ENCODE assay signal across 24 cellular contexts in genomic region chr12:55849616-55850015, GRCh38. TPM values are rescaled to one million over a fixed set of nuclear protein-coding genes. Genes with fewer than 3 reads are reported as not detected.
DNase-seq lines count a peak whose midpoint lies in the region; ATAC-seq, FAIRE-seq and TF ChIP-seq lines count a peak whose summit lies in the region.
"Had no signal": no experiment of that assay in that cellular context is flagged by ENCODE, and none has a peak within 500 bp of the region (broad histone marks: within the 10 kb centered on the region; RNA-seq: fewer than 3 reads in every experiment).

No MANE protein-coding gene starts in this region.

- peak overlapping the region; percentile 99 for H3K27ac Mint-ChIP-seq in MCF 10A (ENCODE audit: low read depth, unreplicated experiment)
- H3K27ac Mint-ChIP-seq: activated naive CD8-positive, alpha-beta T cell treated with anti-CD3 and anti-CD28 coated beads for 36 hours; activated T-cell treated with anti-CD3 and anti-CD28 coated beads, Interleukin-2, amount 50 U/mL, for 72 hours; endodermal cell had no signal

- intact Hi-C loops in MCF 10A (cut with micrococcal nuclease) (no loop called here), mammary epithelial cell (cut with micrococcal nuclease) (loop anchor here (2.0 kb wide), 1 partner anchor 21 kb away; the partner anchor contains the start of gene DNAJC14), psoas muscle (cut with DNase I) (no loop called here), tibial artery (cut with DNase I; ENCODE audit: low total_unique reads) (no loop called here)

- no peaks in the 10 kb centered on the region for H3K27me3 Mint-ChIP-seq in MCF 10A (ENCODE audit: insufficient read depth, unreplicated experiment)

- H3K36me3 Mint-ChIP-seq in MCF 10A (ENCODE audit: insufficient read depth, unreplicated experiment) = no peaks in the 10 kb centered on the region
- H3K36me3 Mint-ChIP-seq: activated naive CD8-positive, alpha-beta T cell treated with anti-CD3 and anti-CD28 coated beads for 36 hours had no signal

- H3K79me2 ChIP-seq in mammary epithelial cell (ENCODE audit: insufficient read depth, low read length) = no peaks in the 10 kb centered on the region
- no peaks in the 10 kb centered on the region for H3K79me2 ChIP-seq in H1 (ENCODE audit: control insufficient read depth in 1 of 2, insufficient read depth in 2 of 2, low read length in 2 of 2)
- no peaks in the 10 kb centered on the region for H3K79me2 ChIP-seq in MM.1S (ENCODE audit: low read length)

- no peaks in the 10 kb centered on the region for H3K9me3 ChIP-seq in mammary epithelial cell (replicated peaks; ENCODE audit: insufficient read depth, low read length)
- H3K9me3 ChIP-seq in H1 (ENCODE audit: insufficient read depth in 2 of 2, low read depth in 1 of 2, low read length in 1 of 2) = no peaks in the 10 kb centered on the region
- no peaks in the 10 kb centered on the region for H3K9me3 ChIP-seq in psoas muscle
- H3K9me3 ChIP-seq in tibial artery = no peaks in the 10 kb centered on the region
- no peaks in the 10 kb centered on the region for H3K9me3 ChIP-seq in MM.1S (replicated peaks; ENCODE audit: insufficient read depth, low read length)
- H3K9me3 ChIP-seq: body of pancreas, colonic mucosa, left lung, right lobe of liver, upper lobe of right lung had no signal

- TF ChIP-seq RAD21 in H1 (IDR thresholded peaks at IDR 0.05 in 1 of 2, conservative IDR thresholded peaks at IDR 0.05 in 1 of 2; ENCODE audit: low read depth in 2 of 2, low read length in 2 of 2) = no peak

- H3K4me3 ChIP-seq in mammary epithelial cell (replicated peaks in 1 of 3; ENCODE audit: insufficient read depth in 1 of 3, low read depth in 2 of 3, low read length in 3 of 3) (no peak overlapping the region), H1 (ENCODE audit: extremely low read depth in 1 of 4, insufficient read depth in 2 of 4, low read depth in 3 of 4, low read length in 4 of 4) (no peak overlapping the region), psoas muscle (no peak overlapping the region), tibial artery (no peak overlapping the region), MM.1S (ENCODE audit: low read length) (no peak overlapping the region)
- H3K4me3 ChIP-seq: body of pancreas, colonic mucosa, left lung, right lobe of liver, upper lobe of right lung had no signal

- H3K23ac ChIP-seq in H1 (ENCODE audit: insufficient read length) = no peak overlapping the region

- no peak overlapping the region for H3K4me2 ChIP-seq in mammary epithelial cell (ENCODE audit: insufficient read depth, low read depth, low read length)
- no peak overlapping the region for H3K4me2 ChIP-seq in H1 (ENCODE audit: insufficient read depth in 1 of 2, low read depth in 2 of 2, low read length in 2 of 2)
- no peak overlapping the region for H3K4me2 ChIP-seq in MM.1S (ENCODE audit: low read depth, low read length)

- dilution Hi-C loops in mammary epithelial cell (cut with HindIII; ENCODE audit: low sequenced_read_pairs) = no loop called here

- H4K20me1 ChIP-seq in mammary epithelial cell (ENCODE audit: insufficient read depth, low read length) (no peaks in the 10 kb centered on the region), H1 (replicated peaks in 1 of 2; ENCODE audit: control insufficient read depth in 1 of 2, insufficient read depth in 2 of 2, low read length in 2 of 2) (no peaks in the 10 kb centered on the region), MM.1S (ENCODE audit: insufficient read depth, low read length) (no peaks in the 10 kb centered on the region)

- no peak overlapping the region for H2AFZ ChIP-seq in mammary epithelial cell (ENCODE audit: low read depth, low read length)
- H2AFZ ChIP-seq in H1 (ENCODE audit: low read length) = 0 out of 2 replicates have a peak overlapping the region, but pooled peaks have one; percentile 29
- no peak overlapping the region for H2AFZ ChIP-seq in MM.1S (ENCODE audit: low read length)

- no peak overlapping the region for H4K91ac ChIP-seq in H1 (replicated peaks; ENCODE audit: insufficient read length, low read length)

- H3K27me3 ChIP-seq in mammary epithelial cell (ENCODE audit: insufficient read depth, low read length) = no peaks in the 10 kb centered on the region
- H3K27me3 ChIP-seq in H1 (replicated peaks in 1 of 4; ENCODE audit: control insufficient read depth in 3 of 4, extremely low read depth in 1 of 4, insufficient read depth in 3 of 4, low read length in 3 of 4) = no peaks in the 10 kb centered on the region
- peaks cover 0 to 20% (median 3%) of the 10 kb centered on the region in 3 donors for H3K27me3 ChIP-seq in psoas muscle (ENCODE audit: insufficient read depth in 3 of 3, low read length in 2 of 3)
- no peaks in the 10 kb centered on the region for H3K27me3 ChIP-seq in tibial artery
- H3K27me3 ChIP-seq in MM.1S (replicated peaks; ENCODE audit: insufficient read depth, low read length) = peaks cover 6% of the 10 kb centered on the region; the same call in 1 of the 2 replicates
- H3K27me3 ChIP-seq: body of pancreas, colonic mucosa, left lung, right lobe of liver, upper lobe of right lung had no signal

- H3K23me2 ChIP-seq in H1 (ENCODE audit: low read depth, low read length) = no peaks in the 10 kb centered on the region

- no peak overlapping the region for H2BK20ac ChIP-seq in H1 (ENCODE audit: low read length)

- no peak overlapping the region for H2BK120ac ChIP-seq in H1 (replicated peaks; ENCODE audit: low read depth, low read length)

- no peak overlapping the region for H3K18ac ChIP-seq in H1 (ENCODE audit: extremely low read depth, low read length)

- ATAC-seq in psoas muscle (no peak), GM18517 (IDR thresholded peaks at IDR 0.05; ENCODE audit: unreplicated experiment) (no peak)
- ATAC-seq: activated T-cell treated with anti-CD3 and anti-CD28 coated beads, Interleukin-2, amount 50 U/mL, for 72 hours; body of pancreas; HCT116 had no signal

- H3K36me3 ChIP-seq in mammary epithelial cell (ENCODE audit: insufficient read depth, low read length) (no peaks in the 10 kb centered on the region), H1 (ENCODE audit: control insufficient read depth in 2 of 4, insufficient read depth in 4 of 4, low read length in 3 of 4) (no peaks in the 10 kb centered on the region), psoas muscle (ENCODE audit: insufficient read depth in 1 of 2, low read depth in 1 of 2) (no peaks in the 10 kb centered on the region), tibial artery (no peaks in the 10 kb centered on the region), MM.1S (replicated peaks; ENCODE audit: insufficient read depth, low read length) (no peaks in the 10 kb centered on the region)
- H3K36me3 ChIP-seq: colonic mucosa, left lung, right lobe of liver, upper lobe of right lung had no signal

- H2AK5ac ChIP-seq in H1 (ENCODE audit: low read depth, low read length) = no peak overlapping the region

- H3K4me1 Mint-ChIP-seq in MCF 10A (ENCODE audit: insufficient read depth, unreplicated experiment) = peaks cover 20% of the 10 kb centered on the region

- no peak overlapping the region for H4K8ac ChIP-seq in H1 (ENCODE audit: extremely low read depth, insufficient read depth, low read length)

- no peak for TF ChIP-seq EP300 in H1 (IDR thresholded peaks at IDR 0.05; ENCODE audit: borderline replicate concordance in 1 of 2, low read depth in 2 of 2, low read length in 2 of 2)

- H2BK5ac ChIP-seq in H1 (ENCODE audit: low read depth, low read length) = no peak overlapping the region

- H3K4me1 ChIP-seq in mammary epithelial cell (ENCODE audit: insufficient read depth, low read length) = peaks cover 18% of the 10 kb centered on the region
- no peaks in the 10 kb centered on the region; a peak in 1 of 7 replicates for H3K4me1 ChIP-seq in H1 (replicated peaks in 1 of 4; ENCODE audit: control insufficient read depth in 3 of 4, insufficient read depth in 4 of 4, low read length in 3 of 4)
- no peaks in the 10 kb centered on the region for H3K4me1 ChIP-seq in psoas muscle
- peaks cover 0 to 34% (median 5%) of the 10 kb centered on the region in 4 donors for H3K4me1 ChIP-seq in tibial artery
- H3K4me1 ChIP-seq in MM.1S (ENCODE audit: low read length) = no peaks in the 10 kb centered on the region
- H3K4me1 ChIP-seq: body of pancreas, colonic mucosa, right lobe of liver had no signal

- H3K9ac ChIP-seq in mammary epithelial cell (ENCODE audit: insufficient read depth, low read length) = no peak overlapping the region
- H3K9ac ChIP-seq in H1 (replicated peaks in 1 of 4; ENCODE audit: extremely low read depth in 1 of 4, low read depth in 3 of 4, low read length in 3 of 4) = no peak overlapping the region
- H3K9ac ChIP-seq in MM.1S (ENCODE audit: low read length) = no peak overlapping the region

- H2BK12ac ChIP-seq in H1 (ENCODE audit: low read depth, low read length) = no peak overlapping the region

- 93% methylated on average over 5 of the region's 5 CpGs for WGBS in mammary epithelial cell (ENCODE audit: low coverage, missing lambda C conversion rate)
- 93% methylated on average over 5 of the region's 5 CpGs; no CpG with 5 or more reads in 1 of the 2 experiments for WGBS in H1 (ENCODE audit: extremely low coverage in 1 of 2, insufficient coverage in 1 of 2, insufficient read length in 1 of 2, insufficient replicate concordance in 2 of 2, low coverage in 1 of 2, low lambda C conversion rate in 2 of 2, missing lambda C conversion rate in 1 of 2), 2 experiments
- WGBS in psoas muscle, 3 donors = 60 to 76% (median 60%) methylated on average over 5 of the region's 5 CpGs

- no peak overlapping the region for H4K5ac ChIP-seq in H1 (ENCODE audit: insufficient read length, low read depth, low read length)

- no peak overlapping the region for H3K27ac ChIP-seq in mammary epithelial cell (ENCODE audit: insufficient read depth, low read depth, low read length)
- no peak overlapping the region for H3K27ac ChIP-seq in H1 (ENCODE audit: low read depth, low read length)
- H3K27ac ChIP-seq in psoas muscle = peak overlapping the region; percentile 80
- peak overlapping the region; percentile 84 to 89 for H3K27ac ChIP-seq in tibial artery
- H3K27ac ChIP-seq in MM.1S (ENCODE audit: low read length) = no peak overlapping the region
- H3K27ac ChIP-seq: colonic mucosa, right lobe of liver, upper lobe of right lung had no signal

- H3K4ac ChIP-seq in H1 (replicated peaks; ENCODE audit: insufficient read length, low read depth, low read length) = no peak overlapping the region

- no peak for FAIRE-seq in H1 (lab: Jason Lieb, UNC)
- FAIRE-seq: D721Med had no signal

- TF ChIP-seq CTCF in MCF 10A (IDR thresholded peaks at IDR 0.05; ENCODE audit: unreplicated experiment) = no peak
- TF ChIP-seq CTCF in mammary epithelial cell (conservative IDR thresholded peaks at IDR 0.05 in 1 of 2, IDR thresholded peaks at IDR 0.05 in 1 of 2; ENCODE audit: extremely low read depth in 1 of 2, insufficient read depth in 1 of 2, low read depth in 1 of 2, low read length in 2 of 2) = no peak
- no peak for TF ChIP-seq CTCF in H1 (IDR thresholded peaks at IDR 0.05; ENCODE audit: control extremely low read depth in 1 of 3, insufficient read depth in 1 of 3, low read depth in 1 of 3, low read length in 3 of 3)
- TF ChIP-seq CTCF in psoas muscle (IDR thresholded peaks at IDR 0.05) = no peak
- TF ChIP-seq CTCF in tibial artery (IDR thresholded peaks at IDR 0.05) = no peak
- TF ChIP-seq CTCF in MM.1S (IDR thresholded peaks at IDR 0.05; ENCODE audit: low read length) = no peak

- no peaks in the 10 kb centered on the region for H3K9me2 ChIP-seq in MM.1S (replicated peaks; ENCODE audit: insufficient read depth, low read length)

- POLR2A ChIA-PET in MCF 10A (lab: Yijun Ruan, JAX) = interaction anchor here (1.0 to 1.6 kb wide), 3 partner anchors 15 to 83 kb away, joined by 3 to 4 read pairs (median 3); no protein-coding TSS in a partner anchor
- POLR2A ChIA-PET in H1 (lab: Charles Lee; ENCODE audit: partially characterized antibody) = interaction anchor here (1.1 to 1.3 kb wide), 2 partner anchors 18 to 19 kb away, joined by 3 read pairs; no protein-coding TSS in a partner anchor

- CTCF ChIA-PET in MCF 10A (lab: Yijun Ruan, JAX) (no interaction called here), mammary epithelial cell (lab: Charles Lee; ENCODE audit: low non-redundant PET) (no interaction called here), H1 (lab: Charles Lee; ENCODE audit: partially characterized antibody) (no interaction called here)

- no peaks in the 10 kb centered on the region for H3K79me1 ChIP-seq in H1 (ENCODE audit: low read depth, low read length)

- H3K9me3 Mint-ChIP-seq in MCF 10A (ENCODE audit: unreplicated experiment) = no peaks in the 10 kb centered on the region
- H3K9me3 Mint-ChIP-seq: activated naive CD8-positive, alpha-beta T cell treated with anti-CD3 and anti-CD28 coated beads for 36 hours; activated T-cell treated with anti-CD3 and anti-CD28 coated beads, Interleukin-2, amount 50 U/mL, for 72 hours; endodermal cell had no signal

- no peak overlapping the region for H2BK15ac ChIP-seq in H1 (ENCODE audit: low read length)

- no peaks in the 10 kb centered on the region for H3F3A ChIP-seq in MM.1S (ENCODE audit: insufficient read depth, low read length)

- TF ChIP-seq POLR2A in H1 (IDR thresholded peaks at IDR 0.05; ENCODE audit: control extremely low read depth in 1 of 2, low read depth in 2 of 2, low read length in 2 of 2) = no peak

- BruUV-seq in MCF 10A (replicated peaks; lab: Mats Ljungman, UMichigan) (no TSS peak), mammary epithelial cell (replicated peaks; lab: Mats Ljungman, UMichigan) (no TSS peak)

- no peak overlapping the region for H3K14ac ChIP-seq in H1 (ENCODE audit: insufficient read length)

- no peak overlapping the region for H3K4me3 Mint-ChIP-seq in MCF 10A (ENCODE audit: unreplicated experiment)
- H3K4me3 Mint-ChIP-seq: activated naive CD8-positive, alpha-beta T cell treated with anti-CD3 and anti-CD28 coated beads for 36 hours; activated T-cell treated with anti-CD3 and anti-CD28 coated beads, Interleukin-2, amount 50 U/mL, for 72 hours; endodermal cell had no signal

- DNase-seq in MCF 10A (ENCODE audit: unreplicated experiment) (no peak), mammary epithelial cell (no peak), H1 (ENCODE audit: low read depth in 1 of 2, low spot score in 2 of 2) (no peak), psoas muscle (no peak), tibial artery (peak in 1 of 2 donors; percentile 45), COLO668 (lab: John Stamatoyannopoulos, UW; ENCODE audit: unreplicated experiment) (no peak), MM.1S (no peak)
- DNase-seq: activated CD4-positive, alpha-beta T cell treated with anti-CD3 and anti-CD28 coated beads for 1 hour; activated naive CD8-positive, alpha-beta T cell treated with anti-CD3 and anti-CD28 coated beads for 36 hours; activated T-cell treated with anti-CD3 and anti-CD28 coated beads, Interleukin-2, amount 50 U/mL, for 72 hours; colonic mucosa; EL; endodermal cell; left lung; NCI-H526 treated with DMSO at 0.1 percent for 48 hours; nucleus accumbens; right lobe of liver; stimulated activated naive CD4-positive, alpha-beta T cell; upper lobe of right lung had no signal

- in situ Hi-C loops in mammary epithelial cell (cut with MboI; ENCODE audit: low sequenced_read_pairs in 2 of 2) = no loop called here

- no peak overlapping the region for H3K56ac ChIP-seq in H1 (replicated peaks; ENCODE audit: insufficient read length, low read depth, low read length)

RNA-seq across cellular contexts. Expression of gene MMP19, which starts 6.9 kb away (rescaled TPM):
- total RNA-seq in MCF 10A (2022) (3.3 and 3.7 TPM in 2 replicates), mammary epithelial cell (1 to 10 TPM in 1 of 2 donors, under 1 TPM in 1; 0.33 to 2.1 TPM), psoas muscle (1 to 10 TPM; 1.4 to 2.8 (median 1.8) TPM)
- polyA plus RNA-seq in mammary epithelial cell (0.74 TPM), H1 (2011; rRNA removed) (2.8 and 3.3 TPM in 2 replicates), psoas muscle (1 to 10 TPM in 2 of 3 donors, under 1 TPM in 1; 0.66 to 4.1 (median 1.1) TPM)
- polyA minus RNA-seq in mammary epithelial cell = not detected
- total RNA-seq in H1 (2021; fragmentation: NEBNext Ultra II Directional; extraction: Animal tissue kit (Norgen Biotek cat#: 25700)) = 2.6 and 2.7 TPM in 2 replicates
- polyA plus RNA-seq in H1 (2011; cell fraction: cytosol; rRNA removed) = 3.1 TPM
- 7.1 TPM for polyA plus RNA-seq in H1 (2011; cell fraction: nucleus; rRNA removed)
- 2.7 to 3.2 TPM (median 2.9 TPM) in 4 replicates for polyA plus RNA-seq in H1 (2012, experiment 1 of 2)
- polyA plus RNA-seq in H1 (2012, experiment 2 of 2) = 2.0 TPM
- polyA plus RNA-seq in H1 (2013, experiment 1 of 2) = 2.3 TPM
- polyA plus RNA-seq in H1 (2013, experiment 2 of 2) = 2.1 TPM
- polyA minus RNA-seq in H1 (2011; rRNA and poly(A)+ RNA removed) = 1.5 and 1.6 TPM in 2 replicates
- 2.5 TPM for polyA minus RNA-seq in H1 (2011; cell fraction: cytosol; rRNA and poly(A)+ RNA removed)
- polyA minus RNA-seq in H1 (2011; cell fraction: nucleus; rRNA and poly(A)+ RNA removed) = 3.5 TPM
- total RNA-seq: activated CD8-positive, alpha-beta memory T cell treated with anti-CD3 and anti-CD28 coated beads for 36 hours; activated naive CD8-positive, alpha-beta T cell treated with anti-CD3 and anti-CD28 coated beads for 36 hours had no signal

RNA-seq across cellular contexts. Expression of gene DNAJC14, which starts 20.2 kb away (rescaled TPM):
- total RNA-seq in MCF 10A (2022) (27.3 and 29.9 TPM in 2 replicates), mammary epithelial cell (10 to 100 TPM; 24.3 to 40.8 TPM), psoas muscle (10 to 100 TPM; 10.8 to 15.5 (median 12.6) TPM)
- polyA plus RNA-seq in mammary epithelial cell (7.5 TPM), H1 (2011; rRNA removed) (14.7 and 18.5 TPM in 2 replicates), psoas muscle (10 to 100 TPM; 10.5 to 23.8 (median 20.1) TPM)
- polyA minus RNA-seq in mammary epithelial cell = 64.0 TPM
- 32.3 and 34.3 TPM in 2 replicates for total RNA-seq in H1 (2021; fragmentation: NEBNext Ultra II Directional; extraction: Animal tissue kit (Norgen Biotek cat#: 25700))
- polyA plus RNA-seq in H1 (2011; cell fraction: cytosol; rRNA removed) = 13.0 TPM
- 11.6 TPM for polyA plus RNA-seq in H1 (2011; cell fraction: nucleus; rRNA removed)
- polyA plus RNA-seq in H1 (2012, experiment 1 of 2) = 25.1 to 28.7 TPM (median 26.4 TPM) in 4 replicates
- 14.0 TPM for polyA plus RNA-seq in H1 (2012, experiment 2 of 2)
- polyA plus RNA-seq in H1 (2013, experiment 1 of 2) = 18.1 TPM
- 22.4 TPM for polyA plus RNA-seq in H1 (2013, experiment 2 of 2)
- polyA minus RNA-seq in H1 (2011; rRNA and poly(A)+ RNA removed) = 9.6 and 13.2 TPM in 2 replicates
- 7.6 TPM for polyA minus RNA-seq in H1 (2011; cell fraction: cytosol; rRNA and poly(A)+ RNA removed)
- polyA minus RNA-seq in H1 (2011; cell fraction: nucleus; rRNA and poly(A)+ RNA removed) = 9.3 TPM

RNA-seq across cellular contexts. Expression of gene ORMDL2, which starts 31.8 kb away (rescaled TPM):
- 54.6 and 55.9 TPM in 2 replicates for total RNA-seq in MCF 10A (2022)
- total RNA-seq in mammary epithelial cell = 10 to 100 TPM; 24.3 to 91.3 TPM
- 97.6 TPM for polyA plus RNA-seq in mammary epithelial cell
- polyA minus RNA-seq in mammary epithelial cell = 105 TPM
- total RNA-seq in H1 (2021; fragmentation: NEBNext Ultra II Directional; extraction: Animal tissue kit (Norgen Biotek cat#: 25700)) = 34.1 and 39.0 TPM in 2 replicates
- 50.4 and 65.6 TPM in 2 replicates for polyA plus RNA-seq in H1 (2011; rRNA removed)
- 26.9 TPM for polyA plus RNA-seq in H1 (2011; cell fraction: cytosol; rRNA removed)
- 33.3 TPM for polyA plus RNA-seq in H1 (2011; cell fraction: nucleus; rRNA removed)
- 53.7 to 58.3 TPM (median 56.2 TPM) in 4 replicates for polyA plus RNA-seq in H1 (2012, experiment 1 of 2)
- 31.6 TPM for polyA plus RNA-seq in H1 (2012, experiment 2 of 2)
- 77.7 TPM for polyA plus RNA-seq in H1 (2013, experiment 1 of 2)
- polyA plus RNA-seq in H1 (2013, experiment 2 of 2) = 93.6 TPM
- polyA minus RNA-seq in H1 (2011; rRNA and poly(A)+ RNA removed) = 60.5 and 75.9 TPM in 2 replicates
- 23.1 TPM for polyA minus RNA-seq in H1 (2011; cell fraction: cytosol; rRNA and poly(A)+ RNA removed)
- 42.2 TPM for polyA minus RNA-seq in H1 (2011; cell fraction: nucleus; rRNA and poly(A)+ RNA removed)
- 10 to 100 TPM; 12.6 to 27.2 (median 15.0) TPM for total RNA-seq in psoas muscle
- polyA plus RNA-seq in psoas muscle = 10 to 100 TPM; 21.6 to 68.2 (median 24.3) TPM

RNA-seq across cellular contexts. Expression of gene SARNP, which starts 32.1 kb away (rescaled TPM):
- total RNA-seq in MCF 10A (2022) (39.2 and 61.1 TPM in 2 replicates), mammary epithelial cell (10 to 100 TPM; 34.7 to 72.9 TPM), psoas muscle (10 to 100 TPM; 38.3 to 52.6 (median 43.0) TPM)
- polyA plus RNA-seq in mammary epithelial cell (71.6 TPM), H1 (2011; rRNA removed) (140 and 226 TPM in 2 replicates), psoas muscle (10 to 100 TPM; 72.6 to 98.0 (median 81.5) TPM)
- 51.4 TPM for polyA minus RNA-seq in mammary epithelial cell
- total RNA-seq in H1 (2021; fragmentation: NEBNext Ultra II Directional; extraction: Animal tissue kit (Norgen Biotek cat#: 25700)) = 114 and 117 TPM in 2 replicates
- polyA plus RNA-seq in H1 (2011; cell fraction: cytosol; rRNA removed) = 160 TPM
- polyA plus RNA-seq in H1 (2011; cell fraction: nucleus; rRNA removed) = 50.3 TPM
- polyA plus RNA-seq in H1 (2012, experiment 1 of 2) = 129 to 246 TPM (median 145 TPM) in 4 replicates
- polyA plus RNA-seq in H1 (2012, experiment 2 of 2) = 27.3 TPM
- polyA plus RNA-seq in H1 (2013, experiment 1 of 2) = 185 TPM
- 206 TPM for polyA plus RNA-seq in H1 (2013, experiment 2 of 2)
- polyA minus RNA-seq in H1 (2011; rRNA and poly(A)+ RNA removed) = 25.1 and 38.6 TPM in 2 replicates
- 16.7 TPM for polyA minus RNA-seq in H1 (2011; cell fraction: cytosol; rRNA and poly(A)+ RNA removed)
- 25.4 TPM for polyA minus RNA-seq in H1 (2011; cell fraction: nucleus; rRNA and poly(A)+ RNA removed)

Comparison
In these comparisons a context has a peak if more than half of its experiments do, and no peak if none do; other contexts are left out.
1. H3K27ac ChIP-seq: peak in psoas muscle (single experiment) and tibial artery (2 of 2); none in mammary epithelial cell (single experiment), H1 (single experiment) and MM.1S (single experiment).